9 cellular contexts compared by ENCODE assay signal in the genomic region with DNA sequence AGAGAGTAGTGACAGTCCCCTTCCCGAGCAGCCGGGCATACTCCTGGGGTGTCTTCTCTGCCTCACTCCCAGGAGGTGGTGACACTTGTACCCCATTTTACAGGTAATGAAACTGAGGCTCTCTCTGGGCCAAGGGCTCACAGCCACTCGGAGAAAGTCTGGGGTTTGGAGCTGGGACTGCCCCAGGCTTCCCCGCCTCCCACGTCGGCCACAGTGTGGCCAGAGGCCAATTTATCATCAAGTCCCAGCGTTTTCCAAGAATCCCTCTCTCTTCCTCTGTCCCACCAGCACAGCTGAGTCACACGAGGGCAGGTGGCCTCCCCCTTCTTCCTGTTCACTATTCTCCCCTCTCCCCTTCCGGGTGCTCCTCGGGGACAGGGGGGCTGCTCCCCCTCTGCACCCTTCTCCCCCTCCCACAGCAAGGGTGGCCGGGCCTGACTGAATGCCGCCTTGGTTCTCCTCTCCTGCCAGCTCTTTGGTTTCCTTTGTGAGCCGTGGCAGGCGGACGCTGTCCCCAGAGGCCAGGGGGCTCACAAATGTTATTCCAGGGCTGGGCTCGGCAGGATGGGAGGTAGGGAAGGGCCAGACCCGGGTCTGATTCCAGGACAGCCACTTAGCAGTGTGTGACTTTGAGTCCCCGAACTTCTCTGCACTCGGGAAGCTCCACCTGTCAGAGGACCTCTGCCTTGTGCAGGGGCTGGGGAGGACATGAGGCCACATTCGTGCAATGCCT. TPM values are rescaled to one million over a fixed set of nuclear protein-coding genes. Genes with fewer than 3 reads are reported as not detected.
DNase-seq lines count a peak whose midpoint lies in the region; ATAC-seq and TF ChIP-seq lines count a peak whose summit lies in the region.
"Had no signal": no experiment of that assay in that cellular context is flagged by ENCODE, and none has a peak within 500 bp of the region (broad histone marks: within the 10 kb centered on the region; RNA-seq: fewer than 3 reads in every experiment).

No MANE protein-coding gene starts in this region.

- no peaks in the 10 kb centered on the region for H3K9me3 ChIP-seq in CD4-positive, alpha-beta T cell (ENCODE audit: control insufficient read depth, low read length)
- H3K9me3 ChIP-seq in mammary epithelial cell (replicated peaks; ENCODE audit: insufficient read depth, low read length) (peaks cover 3% of the 10 kb centered on the region), transverse colon (no peaks in the 10 kb centered on the region)

- CTCF ChIA-PET in CD4-positive, alpha-beta T cell (lab: Charles Lee), result no interaction called here
- CTCF ChIA-PET in mammary epithelial cell (lab: Charles Lee; ENCODE audit: low non-redundant PET), result no interaction called here

- peak overlapping the region in 1 of 3 experiments; percentile 8 for H3K4me3 ChIP-seq in mammary epithelial cell (replicated peaks in 1 of 3; ENCODE audit: insufficient read depth in 1 of 3, low read depth in 2 of 3, low read length in 3 of 3)
- peak overlapping the region in 1 of 4 donors; percentile 3 for H3K4me3 ChIP-seq in transverse colon
- H3K4me3 ChIP-seq: lung had no signal

- no peak for TF ChIP-seq POLR2A in transverse colon (IDR thresholded peaks at IDR 0.05)

- H3K9me3 Mint-ChIP-seq in CD4-positive, alpha-beta T cell, result no peaks in the 10 kb centered on the region
- H3K9me3 Mint-ChIP-seq in IgD-negative memory B cell, result no peaks in the 10 kb centered on the region

- dilution Hi-C loops in mammary epithelial cell (cut with HindIII; ENCODE audit: low sequenced_read_pairs), result no loop called here

- no TSS peak for BruUV-seq in mammary epithelial cell (replicated peaks; lab: Mats Ljungman, UMichigan)

- H3K36me3 ChIP-seq in mammary epithelial cell (ENCODE audit: insufficient read depth, low read length), result no peaks in the 10 kb centered on the region
- no peaks in the 10 kb centered on the region for H3K36me3 ChIP-seq in transverse colon

- peaks cover 7% of the 10 kb centered on the region for H3K4me1 Mint-ChIP-seq in CD4-positive, alpha-beta T cell (ENCODE audit: low read depth)
- peaks cover 6 to 16% (median 14%) of the 10 kb centered on the region in 3 donors for H3K4me1 Mint-ChIP-seq in IgD-negative memory B cell

- ATAC-seq in CD4-positive, alpha-beta T cell (ENCODE audit: poor library complexity), result peak; percentile 39
- ATAC-seq in GM19035 (IDR thresholded peaks at IDR 0.05; ENCODE audit: unreplicated experiment) (no peak), GM19023 (IDR thresholded peaks at IDR 0.05; ENCODE audit: unreplicated experiment) (no peak)

- WGBS in mammary epithelial cell (ENCODE audit: low coverage, missing lambda C conversion rate), result 23% methylated on average over 9 of the region's 20 CpGs
- WGBS in transverse colon (ENCODE audit: low coverage in 1 of 2), 2 donors, result 20 to 40% methylated on average over 3 to 20 of the region's 20 CpGs

- no peak for TF ChIP-seq EP300 in transverse colon (IDR thresholded peaks at IDR 0.05; ENCODE audit: low read depth)

- H3K27ac Mint-ChIP-seq in CD4-positive, alpha-beta T cell, result no peak overlapping the region
- H3K27ac Mint-ChIP-seq in IgD-negative memory B cell, result peak overlapping the region in 1 of 3 donors; percentile 93

- peaks cover 44% of the 10 kb centered on the region for H3K79me2 ChIP-seq in mammary epithelial cell (ENCODE audit: insufficient read depth, low read length)

- intact Hi-C loops in CD4-positive, alpha-beta T cell (cut with DNase I, micrococcal nuclease), result no loop called here
- intact Hi-C loops in mammary epithelial cell (cut with micrococcal nuclease), result no loop called here
- intact Hi-C loops in transverse colon (cut with DNase I; ENCODE audit: low total_unique reads), result no loop called here

- no peak for DNase-seq in CD4-positive, alpha-beta T cell
- DNase-seq in mammary epithelial cell (peak; percentile 75), lung microvascular endothelial cell (ENCODE audit: low read depth in 2 of 2) (peak; percentile 66 to 72), transverse colon (peak; percentile 38), GDM1 (lab: John Stamatoyannopoulos, UW) (no peak)

- H3K27me3 ChIP-seq in CD4-positive, alpha-beta T cell (ENCODE audit: control insufficient read depth, insufficient read depth, low read length), result peaks cover 13% of the 10 kb centered on the region
- no peaks in the 10 kb centered on the region for H3K27me3 ChIP-seq in mammary epithelial cell (ENCODE audit: insufficient read depth, low read length)
- H3K27me3 ChIP-seq in transverse colon, result no peaks in the 10 kb centered on the region

- H3K27ac ChIP-seq in CD4-positive, alpha-beta T cell (ENCODE audit: low read depth, low read length), result no peak overlapping the region
- H3K27ac ChIP-seq in mammary epithelial cell (ENCODE audit: insufficient read depth, low read depth, low read length), result no peak overlapping the region
- peak overlapping the region; percentile 17 to 43 (median 38) for H3K27ac ChIP-seq in transverse colon

- peaks cover 16% of the 10 kb centered on the region for H3K27me3 Mint-ChIP-seq in CD4-positive, alpha-beta T cell
- no peaks in the 10 kb centered on the region for H3K27me3 Mint-ChIP-seq in IgD-negative memory B cell

- no peak for TF ChIP-seq CTCF in CD4-positive, alpha-beta T cell (IDR thresholded peaks at IDR 0.05)
- no peak for TF ChIP-seq CTCF in mammary epithelial cell (conservative IDR thresholded peaks at IDR 0.05 in 1 of 2, IDR thresholded peaks at IDR 0.05 in 1 of 2; ENCODE audit: extremely low read depth in 1 of 2, insufficient read depth in 1 of 2, low read depth in 1 of 2, low read length in 2 of 2)
- no peak for TF ChIP-seq CTCF in transverse colon (IDR thresholded peaks at IDR 0.05)

- in situ Hi-C loops in mammary epithelial cell (cut with MboI; ENCODE audit: low sequenced_read_pairs in 2 of 2) (no loop called here), transverse colon (cut with MboI; ENCODE audit: low pct_ligation_motif_present in 1 of 4, low pct_unique_long_range_greater_than_20kb in 1 of 4, low sequenced_read_pairs in 3 of 4) (no loop called here)

- peak overlapping the region; percentile 45 for H3K4me3 Mint-ChIP-seq in CD4-positive, alpha-beta T cell
- H3K4me3 Mint-ChIP-seq in IgD-negative memory B cell, result peak overlapping the region in 3 of 4 donors; percentile 16 to 89 (median 86)

- H4K20me1 ChIP-seq in mammary epithelial cell (ENCODE audit: insufficient read depth, low read length), result no peaks in the 10 kb centered on the region

- H3K9ac ChIP-seq in mammary epithelial cell (ENCODE audit: insufficient read depth, low read length), result no peak overlapping the region

- peak overlapping the region; percentile 65 for H2AFZ ChIP-seq in mammary epithelial cell (ENCODE audit: low read depth, low read length)

- H3K4me1 ChIP-seq in mammary epithelial cell (ENCODE audit: insufficient read depth, low read length) (peaks cover 27% of the 10 kb centered on the region), transverse colon (peaks cover 24 to 55% (median 32%) of the 10 kb centered on the region in 4 donors)

- H3K36me3 Mint-ChIP-seq in CD4-positive, alpha-beta T cell (ENCODE audit: low read depth), result no peaks in the 10 kb centered on the region
- H3K36me3 Mint-ChIP-seq in IgD-negative memory B cell, result no peaks in the 10 kb centered on the region

- H3K4me2 ChIP-seq in mammary epithelial cell (ENCODE audit: insufficient read depth, low read depth, low read length), result peak overlapping the region; percentile 63

- POLR2A ChIA-PET in CD4-positive, alpha-beta T cell (lab: Charles Lee), result interaction anchor here (1.0 kb wide), 1 partner anchor 12 kb away, joined by 3 read pairs; no protein-coding TSS in a partner anchor

RNA-seq across cellular contexts. Expression of gene CLIP2, which starts 17.7 kb away (rescaled TPM):
- total RNA-seq in CD4-positive, alpha-beta T cell, result 1 to 10 TPM; 2.4 to 2.7 TPM
- polyA plus RNA-seq in IgD-negative memory B cell, result 7.1 TPM
- total RNA-seq in mammary epithelial cell, result 10 to 100 TPM; 34.3 to 37.9 TPM
- 7.2 TPM for polyA plus RNA-seq in mammary epithelial cell
- polyA minus RNA-seq in mammary epithelial cell, result 15.3 TPM
- 28.1 and 42.3 TPM in 2 replicates for total RNA-seq in lung microvascular endothelial cell
- total RNA-seq in transverse colon, result 100 to 1,000 TPM in 3 of 4 donors, 10 to 100 TPM in 1; 84.5 to 157 (median 111) TPM

RNA-seq across cellular contexts. Expression of gene RFC2, which starts 52.7 kb away (rescaled TPM):
- total RNA-seq in CD4-positive, alpha-beta T cell, result 1 to 10 TPM; 8.5 to 9.6 TPM
- 46.6 TPM for polyA plus RNA-seq in IgD-negative memory B cell
- total RNA-seq in mammary epithelial cell, result 10 to 100 TPM; 15.0 to 43.9 TPM
- polyA plus RNA-seq in mammary epithelial cell, result 50.2 TPM
- 36.8 TPM for polyA minus RNA-seq in mammary epithelial cell
- total RNA-seq in lung microvascular endothelial cell, result 15.7 and 17.7 TPM in 2 replicates
- total RNA-seq in transverse colon, result 10 to 100 TPM in 2 of 4 donors, 1 to 10 TPM in 2; 6.7 to 17.3 (median 9.3) TPM

Comparison
In these comparisons a context has a peak if more than half of its experiments do, and no peak if none do; other contexts are left out.
1. DNase-seq: peak in mammary epithelial cell (single experiment), lung microvascular endothelial cell (2 of 2) and transverse colon (single experiment); none in CD4-positive, alpha-beta T cell (0 of 10) and GDM1 (single experiment).
2. H3K27ac ChIP-seq: peak in transverse colon (4 of 4); none in CD4-positive, alpha-beta T cell (single experiment) and mammary epithelial cell (single experiment).